In the genomic region with DNA sequence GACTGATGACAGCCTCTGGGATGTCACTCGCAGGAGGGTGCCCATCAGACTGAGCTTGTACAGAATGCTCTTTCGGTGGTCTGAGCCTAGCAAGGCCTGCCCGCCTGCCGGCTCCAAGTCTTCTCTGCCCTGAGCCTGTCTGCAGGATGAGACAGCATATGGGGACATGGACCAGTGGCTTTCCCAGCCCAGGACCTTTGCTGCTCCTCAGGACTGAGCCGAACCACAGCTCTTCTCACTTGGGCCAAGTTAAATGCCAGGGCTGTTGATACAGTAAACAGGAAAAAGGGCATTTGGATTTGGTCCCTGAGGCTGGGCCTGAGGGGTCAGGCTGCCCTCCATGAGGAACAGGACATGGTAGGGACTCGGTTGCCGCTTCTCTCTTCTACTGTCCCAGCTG, we compare ENCODE assay signal across 14 cellular contexts.
A peak's percentile ranks its signal among the peaks of the same experiment; 100 is the strongest.
DNase-seq lines count a peak whose midpoint lies in the region; TF ChIP-seq lines count a peak whose summit lies in the region.
"Had no signal": no experiment of that assay in that cellular context is flagged by ENCODE, and none has a peak within 500 bp of the region (broad histone marks: within the 10 kb centered on the region; RNA-seq: fewer than 3 reads in every experiment).

No MANE protein-coding gene starts in this region.

- H2BK15ac ChIP-seq in mesenchymal stem cell (ENCODE audit: low read depth, poor library complexity, severe bottlenecking), result no peak overlapping the region

- in situ Hi-C loops in GM13976 (cut with MboI; ENCODE audit: low sequenced_read_pairs, unreplicated experiment), result no loop called here

- no peaks in the 10 kb centered on the region for H3K9me3 ChIP-seq in mesenchymal stem cell (ENCODE audit: control insufficient read depth, low read length)
- no peaks in the 10 kb centered on the region for H3K9me3 ChIP-seq in tibial artery
- H3K9me3 ChIP-seq: HAP-1 had no signal

- peak overlapping the region in 1 of 2 experiments; percentile 46 for H3K18ac ChIP-seq in mesenchymal stem cell (ENCODE audit: low read depth in 1 of 2, low read length in 2 of 2)

- peak; percentile 3 for DNase-seq in GM13976 (ENCODE audit: low spot score)
- DNase-seq in M059J (ENCODE audit: low read depth), result peak; percentile 45
- DNase-seq in mesenchymal stem cell, result no peak
- DNase-seq in tibial artery, result no peak
- DNase-seq in NCI-H1417 (lab: John Stamatoyannopoulos, UW), result no peak
- DNase-seq in activated effector memory CD4-positive, alpha-beta T cell treated with anti-CD3 and anti-CD28 coated beads, Interleukin-2, amount 50 U/mL, for 16 hours, result no peak
- DNase-seq in NCI-H1417 treated with DMSO at 0.1 percent for 48 hours (lab: John Stamatoyannopoulos, UW), result no peak
- DNase-seq: ACHN, DMS79, NCI-H187 treated with DMSO at 0.1 percent for 48 hours, NCI-H524 had no signal

- TF ChIP-seq CTCF in GM13976 (IDR thresholded peaks at IDR 0.05; ENCODE audit: borderline replicate concordance, control extremely low read depth, extremely low read depth, insufficient read depth, missing control alignments), result no peak
- no peak for TF ChIP-seq CTCF in tibial artery (IDR thresholded peaks at IDR 0.05)

- H2BK120ac ChIP-seq in mesenchymal stem cell (ENCODE audit: low read depth, low read length), result no peak overlapping the region

- H2BK5ac ChIP-seq in mesenchymal stem cell (ENCODE audit: low read depth, low read length, poor library complexity, severe bottlenecking), result no peak overlapping the region

- no peaks in the 10 kb centered on the region for H3K79me1 ChIP-seq in mesenchymal stem cell (replicated peaks; ENCODE audit: low read length, poor library complexity, severe bottlenecking)

- H3K9ac ChIP-seq in mesenchymal stem cell (ENCODE audit: low read length), result no peak overlapping the region

- no peak overlapping the region for H3K4me3 ChIP-seq in mesenchymal stem cell (ENCODE audit: insufficient read depth in 1 of 2, low read depth in 1 of 2, low read length in 2 of 2)
- H3K4me3 ChIP-seq in tibial artery, result no peak overlapping the region
- H3K4me3 ChIP-seq: HAP-1 had no signal

- no peak overlapping the region for H2AFZ ChIP-seq in mesenchymal stem cell (ENCODE audit: low read depth, low read length)

- WGBS in mesenchymal stem cell, result 98% methylated on average over 7 of the region's 7 CpGs

- H3K36me3 ChIP-seq in mesenchymal stem cell (ENCODE audit: control insufficient read depth in 1 of 2, insufficient read depth in 2 of 2, low read depth in 1 of 2, low read length in 2 of 2) (no peaks in the 10 kb centered on the region), tibial artery (no peaks in the 10 kb centered on the region)
- H3K36me3 ChIP-seq: HAP-1 had no signal

- no peak overlapping the region for H2AK5ac ChIP-seq in mesenchymal stem cell (ENCODE audit: low read length, severe bottlenecking)

- H3K4me2 ChIP-seq in mesenchymal stem cell (ENCODE audit: low read length, poor library complexity, severe bottlenecking), result no peak overlapping the region

- H2BK12ac ChIP-seq in mesenchymal stem cell (ENCODE audit: low read length in 2 of 2), result peak overlapping the region; percentile 25 to 44

- H3K23ac ChIP-seq in mesenchymal stem cell (ENCODE audit: low read length in 2 of 2), result no peak overlapping the region

- no peak overlapping the region for H3K27ac ChIP-seq in mesenchymal stem cell (ENCODE audit: low read length, poor library complexity, severe bottlenecking)
- H3K27ac ChIP-seq in tibial artery, result peak overlapping the region; percentile 28 to 81
- H3K27ac ChIP-seq: C4-2B, HL-60 had no signal

- H4K91ac ChIP-seq in mesenchymal stem cell (ENCODE audit: low read length), result no peak overlapping the region

- H3K14ac ChIP-seq in mesenchymal stem cell (ENCODE audit: low read length in 2 of 2), result no peak overlapping the region

- intact Hi-C loops in tibial artery (cut with DNase I; ENCODE audit: low total_unique reads), result no loop called here

- H4K8ac ChIP-seq in mesenchymal stem cell (ENCODE audit: low read length), result no peak overlapping the region

- H3K4ac ChIP-seq in mesenchymal stem cell (ENCODE audit: low read depth in 1 of 2, low read length in 2 of 2), result peak overlapping the region in 1 of 2 experiments; percentile 14

- H3K27me3 ChIP-seq in mesenchymal stem cell (ENCODE audit: control insufficient read depth in 1 of 2, insufficient read depth in 1 of 2, low read length in 2 of 2) (no peaks in the 10 kb centered on the region), tibial artery (no peaks in the 10 kb centered on the region)

- H3K4me1 ChIP-seq in mesenchymal stem cell (ENCODE audit: control insufficient read depth, insufficient read depth, low read depth, low read length), result peaks cover 21% of the 10 kb centered on the region
- H3K4me1 ChIP-seq in tibial artery, result peaks cover 0 to 67% (median 50%) of the 10 kb centered on the region in 4 donors

Comparison
In these comparisons a context has a peak if more than half of its experiments do, and no peak if none do; other contexts are left out.
1. DNase-seq: peak in GM13976 (single experiment) and M059J (single experiment); none in mesenchymal stem cell (single experiment), tibial artery (0 of 2), NCI-H1417 (0 of 3), activated effector memory CD4-positive, alpha-beta T cell treated with anti-CD3 and anti-CD28 coated beads, Interleukin-2, amount 50 U/mL, for 16 hours (single experiment) and NCI-H1417 treated with DMSO at 0.1 percent for 48 hours (single experiment).